Comparison of ENCODE assay signal across 10 cellular contexts in genomic region chr7:127809285-127809702, GRCh38.
DNase-seq lines count a peak whose midpoint lies in the region; TF ChIP-seq lines count a peak whose summit lies in the region.
"Had no signal": no experiment of that assay in that cellular context is flagged by ENCODE, and none has a peak within 500 bp of the region (broad histone marks: within the 10 kb centered on the region; RNA-seq: fewer than 3 reads in every experiment).

No MANE protein-coding gene starts in this region.

- H3K27ac Mint-ChIP-seq in MCF 10A (ENCODE audit: low read depth, unreplicated experiment), result peak overlapping the region; percentile 72

- H2BK120ac ChIP-seq in neuronal stem cell (ENCODE audit: low read depth, low read length), result no peak overlapping the region

- H2BK12ac ChIP-seq in neuronal stem cell (ENCODE audit: low read length), result no peak overlapping the region

- no peak overlapping the region for H3K14ac ChIP-seq in neuronal stem cell (ENCODE audit: low read length)

- H2BK15ac ChIP-seq in neuronal stem cell (ENCODE audit: low read length), result no peak overlapping the region

- H3K27ac ChIP-seq in breast epithelium (no peak overlapping the region), smooth muscle cell (ENCODE audit: low read depth) (peak overlapping the region; percentile 33), neuronal stem cell (replicated peaks; ENCODE audit: low read length) (no peak overlapping the region), MM.1S (ENCODE audit: low read length) (no peak overlapping the region)

- H3K27me3 ChIP-seq in breast epithelium (no peaks in the 10 kb centered on the region), smooth muscle cell (ENCODE audit: low read depth) (no peaks in the 10 kb centered on the region), neuronal stem cell (ENCODE audit: control insufficient read depth in 3 of 3, insufficient read depth in 3 of 3, low read depth in 1 of 3, low read length in 3 of 3) (no peaks in the 10 kb centered on the region), MM.1S (replicated peaks; ENCODE audit: insufficient read depth, low read length) (no peaks in the 10 kb centered on the region)

- H3K36me3 Mint-ChIP-seq in MCF 10A (ENCODE audit: insufficient read depth, unreplicated experiment), result peaks cover 33% of the 10 kb centered on the region

- TF ChIP-seq POLR2A in breast epithelium (IDR thresholded peaks at IDR 0.05), result no peak

- no peak overlapping the region for H4K91ac ChIP-seq in neuronal stem cell (ENCODE audit: low read depth, low read length, poor library complexity)

- H3K9ac ChIP-seq in smooth muscle cell (ENCODE audit: low read depth) (no peak overlapping the region), neuronal stem cell (ENCODE audit: low read depth, low read length, poor library complexity) (no peak overlapping the region), MM.1S (ENCODE audit: low read length) (no peak overlapping the region)

- BruUV-seq in MCF 10A (replicated peaks; lab: Mats Ljungman, UMichigan), result no TSS peak

- intact Hi-C loops in MCF 10A (cut with micrococcal nuclease), result no loop called here
- intact Hi-C loops in breast epithelium (cut with DNase I; ENCODE audit: low total_unique reads), result no loop called here

- no peak overlapping the region for H4K8ac ChIP-seq in neuronal stem cell (ENCODE audit: low read depth, low read length)

- POLR2A ChIA-PET in MCF 10A (lab: Yijun Ruan, JAX), result interaction anchor here (0.6 to 1.8 kb wide), 8 partner anchors 11 to 88 kb away, joined by 3 to 5 read pairs (median 3); no protein-coding TSS in a partner anchor

- no peak overlapping the region for H2AFZ ChIP-seq in smooth muscle cell (ENCODE audit: low read depth)
- no peak overlapping the region for H2AFZ ChIP-seq in neuronal stem cell (ENCODE audit: low read length)
- H2AFZ ChIP-seq in MM.1S (ENCODE audit: low read length), result no peak overlapping the region

- no peaks in the 10 kb centered on the region for H3K9me2 ChIP-seq in MM.1S (replicated peaks; ENCODE audit: insufficient read depth, low read length)

- 44% methylated on average over 3 of the region's 3 CpGs for WGBS in smooth muscle cell (ENCODE audit: low lambda C conversion rate)
- no CpG with 5 or more reads among the region's 3 CpGs for WGBS in neuronal stem cell (ENCODE audit: extremely low coverage in 2 of 2, insufficient read length in 2 of 2, insufficient replicate concordance in 1 of 2), 2 donors

- no peak overlapping the region for H3K4me2 ChIP-seq in smooth muscle cell
- no peak overlapping the region for H3K4me2 ChIP-seq in neuronal stem cell (ENCODE audit: insufficient read depth, low read length, poor library complexity, severe bottlenecking)
- no peak overlapping the region for H3K4me2 ChIP-seq in MM.1S (ENCODE audit: low read depth, low read length)

- DNase-seq in MCF 10A (ENCODE audit: unreplicated experiment) (peak; percentile 71), breast epithelium (ENCODE audit: low spot score in 2 of 2) (no peak), OCI-M1 (lab: John Stamatoyannopoulos, UW) (peak; percentile 65), fibroblast of gingiva (ENCODE audit: low read depth) (peak; percentile 40), smooth muscle cell (lab: John Stamatoyannopoulos, UW; ENCODE audit: unreplicated experiment) (no peak), neuronal stem cell (ENCODE audit: low spot score) (no peak), NCI-H526 (lab: John Stamatoyannopoulos, UW) (no peak), MM.1S (no peak)
- DNase-seq: Caco-2, naive B cell had no signal

- no peak overlapping the region for H3K18ac ChIP-seq in neuronal stem cell (ENCODE audit: low read length)

- H3K9me3 Mint-ChIP-seq in MCF 10A (ENCODE audit: unreplicated experiment), result no peaks in the 10 kb centered on the region
- H3K9me3 Mint-ChIP-seq: naive B cell had no signal

- no peak overlapping the region for H3K23ac ChIP-seq in neuronal stem cell (ENCODE audit: low read depth, low read length, poor library complexity)

- no peaks in the 10 kb centered on the region for H3K79me1 ChIP-seq in neuronal stem cell (ENCODE audit: low read depth, low read length)

- H3K4me1 Mint-ChIP-seq in MCF 10A (ENCODE audit: insufficient read depth, unreplicated experiment), result peaks cover 28% of the 10 kb centered on the region

- H3K79me2 ChIP-seq in smooth muscle cell (ENCODE audit: low read depth), result peaks cover 63% of the 10 kb centered on the region
- peaks cover 100% of the 10 kb centered on the region for H3K79me2 ChIP-seq in MM.1S (ENCODE audit: low read length)

- H3K4me1 ChIP-seq in breast epithelium (no peaks in the 10 kb centered on the region), smooth muscle cell (ENCODE audit: low read depth) (peaks cover 6% of the 10 kb centered on the region), neuronal stem cell (ENCODE audit: control insufficient read depth in 2 of 2, insufficient read depth in 1 of 2, low read depth in 1 of 2, low read length in 2 of 2) (peaks cover 2 to 9% of the 10 kb centered on the region in 2 donors), MM.1S (ENCODE audit: low read length) (0 out of 2 replicates have a peak, but pooled peaks cover 7% of the 10 kb centered on the region)
- H3K4me1 ChIP-seq: Caco-2 had no signal

- H3K4ac ChIP-seq in neuronal stem cell (ENCODE audit: low read length), result no peak overlapping the region

- H3K4me3 Mint-ChIP-seq in MCF 10A (ENCODE audit: unreplicated experiment), result no peak overlapping the region
- H3K4me3 Mint-ChIP-seq: naive B cell had no signal

- H3K9me3 ChIP-seq in breast epithelium, result no peaks in the 10 kb centered on the region
- H3K9me3 ChIP-seq in smooth muscle cell (replicated peaks; ENCODE audit: low read depth), result no peaks in the 10 kb centered on the region
- no peaks in the 10 kb centered on the region for H3K9me3 ChIP-seq in neuronal stem cell (replicated peaks in 1 of 2; ENCODE audit: control insufficient read depth in 2 of 2, insufficient read depth in 1 of 2, low read depth in 1 of 2, low read length in 2 of 2)
- no peaks in the 10 kb centered on the region for H3K9me3 ChIP-seq in MM.1S (replicated peaks; ENCODE audit: insufficient read depth, low read length)
- H3K9me3 ChIP-seq: Caco-2 had no signal

- no peak overlapping the region for H3K4me3 ChIP-seq in breast epithelium
- no peak overlapping the region for H3K4me3 ChIP-seq in smooth muscle cell
- H3K4me3 ChIP-seq in neuronal stem cell (ENCODE audit: low read length in 2 of 2), result no peak overlapping the region
- H3K4me3 ChIP-seq in MM.1S (ENCODE audit: low read length), result no peak overlapping the region

- H3K36me3 ChIP-seq in breast epithelium (no peaks in the 10 kb centered on the region), smooth muscle cell (ENCODE audit: low read depth) (peaks cover 6% of the 10 kb centered on the region), neuronal stem cell (replicated peaks in 1 of 2; ENCODE audit: control insufficient read depth in 2 of 2, insufficient read depth in 2 of 2, low read length in 2 of 2) (peaks cover 2 to 30% of the 10 kb centered on the region in 2 donors), MM.1S (replicated peaks; ENCODE audit: insufficient read depth, low read length) (peaks cover 14% of the 10 kb centered on the region)

- no peak for TF ChIP-seq CTCF in MCF 10A (IDR thresholded peaks at IDR 0.05; ENCODE audit: unreplicated experiment)
- TF ChIP-seq CTCF in breast epithelium (IDR thresholded peaks at IDR 0.05), result no peak
- TF ChIP-seq CTCF in smooth muscle cell (IDR thresholded peaks at IDR 0.05; ENCODE audit: borderline replicate concordance, insufficient read depth, poor library complexity, severe bottlenecking), result no peak
- TF ChIP-seq CTCF in MM.1S (IDR thresholded peaks at IDR 0.05; ENCODE audit: low read length), result no peak

- CTCF ChIA-PET in MCF 10A (lab: Yijun Ruan, JAX), result interaction anchor here (0.7 to 1.2 kb wide), 2 partner anchors 11 to 326 kb away, joined by 3 to 8 read pairs; no protein-coding TSS in a partner anchor

- H3F3A ChIP-seq in smooth muscle cell (ENCODE audit: low read depth) (peaks cover 6% of the 10 kb centered on the region), MM.1S (ENCODE audit: insufficient read depth, low read length) (0 out of 2 replicates have a peak, but pooled peaks cover 3% of the 10 kb centered on the region)

- H2BK5ac ChIP-seq in neuronal stem cell (ENCODE audit: low read length), result no peak overlapping the region

- no peaks in the 10 kb centered on the region for H3K27me3 Mint-ChIP-seq in MCF 10A (ENCODE audit: insufficient read depth, unreplicated experiment)
- H3K27me3 Mint-ChIP-seq: naive B cell had no signal

- H4K20me1 ChIP-seq in smooth muscle cell (ENCODE audit: low read depth) (peaks cover 99% of the 10 kb centered on the region), MM.1S (ENCODE audit: insufficient read depth, low read length) (peaks cover 51% of the 10 kb centered on the region)

- H2AK5ac ChIP-seq in neuronal stem cell (ENCODE audit: low read depth, low read length), result no peak overlapping the region

Comparison
In these comparisons a context has a peak if more than half of its experiments do, and no peak if none do; other contexts are left out.
1. DNase-seq: peak in MCF 10A (single experiment), OCI-M1 (single experiment) and fibroblast of gingiva (single experiment); none in breast epithelium (0 of 2), smooth muscle cell (single experiment), neuronal stem cell (single experiment), NCI-H526 (0 of 2) and MM.1S (single experiment).